In the genomic region with DNA sequence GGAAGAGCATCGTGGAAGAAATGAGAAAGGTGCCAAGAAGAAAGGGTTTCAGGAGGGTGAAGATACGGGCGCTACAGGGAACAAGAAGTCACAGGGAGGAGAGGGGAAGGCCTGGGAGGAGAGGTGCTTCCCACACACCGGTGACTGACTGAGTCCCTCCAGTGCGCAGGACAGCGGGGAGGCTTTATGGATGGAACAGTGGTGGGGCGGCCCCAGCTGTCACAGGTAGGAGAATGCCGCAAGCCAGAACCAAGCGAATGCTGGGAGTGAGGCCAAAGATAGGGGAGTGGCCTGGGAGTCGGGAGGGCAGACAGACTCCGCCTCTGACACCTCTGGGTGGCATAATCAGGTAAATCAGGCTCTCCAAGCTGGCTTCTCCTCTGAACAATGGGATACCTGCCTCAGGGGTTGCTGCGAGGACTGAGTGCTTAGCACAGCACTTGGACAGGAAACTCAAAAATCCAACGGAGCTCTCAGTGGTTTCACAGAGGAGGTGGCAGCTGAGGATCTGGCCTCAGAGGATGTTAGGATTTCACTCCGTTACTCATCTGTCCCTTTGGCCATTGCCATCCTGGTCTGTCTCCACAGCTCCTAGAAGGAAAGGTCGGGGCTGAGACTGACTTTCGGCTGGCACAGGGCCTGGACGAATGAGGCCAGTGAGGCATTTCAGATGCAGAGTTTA, we compare ENCODE assay signal across 8 cellular contexts. TPM values are rescaled to one million over a fixed set of nuclear protein-coding genes. Genes with fewer than 3 reads are reported as not detected.
DNase-seq lines count a peak whose midpoint lies in the region; ATAC-seq, FAIRE-seq and TF ChIP-seq lines count a peak whose summit lies in the region.

No MANE protein-coding gene starts in this region.

- no peaks in the 10 kb centered on the region for H3K9me3 Mint-ChIP-seq in progenitor cell of endocrine pancreas (ENCODE audit: low read depth)

- H3K4ac ChIP-seq in IMR-90 (ENCODE audit: low read depth, low read length): peak overlapping the region; percentile 89

- peak overlapping the region; percentile 55; the same call in 1 of the 2 replicates for H3K23ac ChIP-seq in IMR-90 (ENCODE audit: low read depth, low read length)

- peak overlapping the region; percentile 100 for H2AK9ac ChIP-seq in IMR-90 (replicated peaks; ENCODE audit: low read depth, low read length, poor library complexity)

- H4K91ac ChIP-seq in IMR-90 (ENCODE audit: insufficient read depth, low read depth, low read length): peak overlapping the region; percentile 85

- H3K36me3 Mint-ChIP-seq in progenitor cell of endocrine pancreas (ENCODE audit: insufficient read depth): peaks cover 3% of the 10 kb centered on the region

- POLR2A ChIA-PET in IMR-90 (lab: Charles Lee; ENCODE audit: unreplicated experiment): interaction anchor here (0.6 to 1.7 kb wide), 8 partner anchors 11 to 554 kb away, joined by 3 to 19 read pairs (median 5); a partner anchor contains a TSS

- peak overlapping the region; percentile 88 for H3K9ac ChIP-seq in IMR-90 (ENCODE audit: low read depth, low read length)

- H3K36me3 ChIP-seq in IMR-90 (ENCODE audit: control insufficient read depth, insufficient read depth, low read length): peaks cover 21% of the 10 kb centered on the region

- no peak for TF ChIP-seq POLR2A in IMR-90 (IDR thresholded peaks at IDR 0.05; ENCODE audit: low read depth, low read length)

- peaks cover 18% of the 10 kb centered on the region for H3K4me1 Mint-ChIP-seq in progenitor cell of endocrine pancreas (ENCODE audit: low read depth)

- peak overlapping the region; percentile 97 for H2AFZ ChIP-seq in IMR-90 (replicated peaks; ENCODE audit: low read length, poor library complexity)

- H4K8ac ChIP-seq in IMR-90 (ENCODE audit: low read depth in 2 of 2, low read length in 2 of 2): peak overlapping the region; percentile 93 to 98

- peak overlapping the region; percentile 89 for H4K5ac ChIP-seq in IMR-90 (ENCODE audit: low read depth, low read length)

- dilution Hi-C loops in IMR-90 (cut with HindIII; ENCODE audit: low sequenced_read_pairs, unreplicated experiment): no loop called here

- H3K27me3 Mint-ChIP-seq in progenitor cell of endocrine pancreas: no peaks in the 10 kb centered on the region

- BruUV-seq in IMR-90 (replicated peaks; lab: Mats Ljungman, UMichigan): no TSS peak

- ATAC-seq in IMR-90 (ENCODE audit: low read depth) (peak; percentile 13), Right ventricle myocardium superior (ENCODE audit: poor library complexity) (peak; percentile 58), GM18511 (IDR thresholded peaks at IDR 0.05; ENCODE audit: unreplicated experiment) (no peak)

- peak overlapping the region; percentile 17; the same call in 1 of the 2 replicates for H2BK120ac ChIP-seq in IMR-90 (ENCODE audit: low read depth, low read length)

- peak overlapping the region; percentile 79 for H3K4me3 Mint-ChIP-seq in progenitor cell of endocrine pancreas (ENCODE audit: low read depth)

- H3K4me2 ChIP-seq in IMR-90 (ENCODE audit: low read depth, low read length): peak overlapping the region; percentile 96

- H2AK5ac ChIP-seq in IMR-90 (ENCODE audit: low read depth, low read length): peak overlapping the region; percentile 97

- CTCF ChIA-PET in IMR-90 (lab: Yijun Ruan, JAX): interaction anchor here (0.8 to 1.0 kb wide), 2 partner anchors 71 to 552 kb away, joined by 3 to 4 read pairs; no protein-coding TSS in a partner anchor

- peak overlapping the region; percentile 95 for H3K27ac Mint-ChIP-seq in progenitor cell of endocrine pancreas

- H3K14ac ChIP-seq in IMR-90 (replicated peaks; ENCODE audit: low read depth, low read length): peak overlapping the region; percentile 72

- H3K27me3 ChIP-seq in IMR-90 (ENCODE audit: control insufficient read depth, insufficient read depth, low read length): no peaks in the 10 kb centered on the region

- no peak for TF ChIP-seq CTCF in IMR-90 (conservative IDR thresholded peaks at IDR 0.05; ENCODE audit: low read depth, low read length)
- TF ChIP-seq CTCF in progenitor cell of endocrine pancreas (IDR thresholded peaks at IDR 0.05; ENCODE audit: unreplicated experiment): no peak

- peak; percentile 63 for FAIRE-seq in urothelium cell line (lab: Jason Lieb, UNC)

- peak overlapping the region; percentile 94 for H3K4me3 ChIP-seq in IMR-90 (ENCODE audit: insufficient read depth, low read depth, low read length)

- 18% methylated on average over 7 of the region's 17 CpGs; no CpG with 5 or more reads in 1 of the 2 experiments for WGBS in IMR-90 (ENCODE audit: extremely low coverage in 2 of 2, insufficient read length in 1 of 2), 2 experiments

- in situ Hi-C loops in G401 (cut with HindIII; ENCODE audit: low sequenced_read_pairs): no loop called here
- in situ Hi-C loops in IMR-90 (cut with MboI; ENCODE audit: low sequenced_read_pairs): loop anchor here (5.0 to 10.0 kb wide), 2 partner anchors 146 to 231 kb away; a partner anchor contains a TSS

- H3K9me3 ChIP-seq in IMR-90 (ENCODE audit: control insufficient read depth, insufficient read depth, low read length): no peaks in the 10 kb centered on the region

- TF ChIP-seq RAD21 in IMR-90 (IDR thresholded peaks at IDR 0.05; ENCODE audit: low read length): no peak

- peaks cover 18 to 38% of the 10 kb centered on the region in 2 experiments for H3K79me1 ChIP-seq in IMR-90 (ENCODE audit: low read depth in 1 of 2, low read length in 2 of 2)

- peak overlapping the region; percentile 87 for H3K56ac ChIP-seq in IMR-90 (ENCODE audit: extremely low read depth, insufficient read depth, low read length)

- peaks cover 11% of the 10 kb centered on the region for H3K4me1 ChIP-seq in IMR-90 (ENCODE audit: control insufficient read depth, insufficient read depth, low read length)

- H2BK5ac ChIP-seq in IMR-90 (ENCODE audit: low read depth, low read length, poor library complexity, severe bottlenecking): peak overlapping the region; percentile 71

- peak overlapping the region; percentile 45; the same call in 1 of the 2 replicates for H3K18ac ChIP-seq in IMR-90 (ENCODE audit: low read depth, low read length)

- intact Hi-C loops in IMR-90 (cut with micrococcal nuclease): no loop called here
- intact Hi-C loops in Right ventricle myocardium superior (cut with DNase I): loop anchor here (5.0 kb wide), 2 partner anchors 51 to 151 kb away; a partner anchor contains a TSS

- H3K9me1 ChIP-seq in IMR-90 (ENCODE audit: insufficient read depth, low read length): peaks cover 12% of the 10 kb centered on the region

- H2BK20ac ChIP-seq in IMR-90 (ENCODE audit: low read depth, low read length): no peak overlapping the region

- peak overlapping the region; percentile 52; the same call in 1 of the 3 replicates for H2BK15ac ChIP-seq in IMR-90 (ENCODE audit: low read depth, low read length)

- H4K20me1 ChIP-seq in IMR-90 (ENCODE audit: insufficient read depth, low read length): peaks cover 15% of the 10 kb centered on the region

- H3K27ac ChIP-seq in IMR-90 (ENCODE audit: insufficient read depth, low read length): peak overlapping the region; percentile 81

- DNase-seq in G401 (ENCODE audit: low spot score): peak; percentile 83
- peak; percentile 38 for DNase-seq in IMR-90
- DNase-seq in RPMI8226: peak; percentile 93
- DNase-seq in activated naive CD4-positive, alpha-beta T cell treated with Interleukin-2 at 50 U/mL for 16 hours: peak; percentile 72
- peak; percentile 71 for DNase-seq in Right ventricle myocardium superior
- peak; percentile 49 for DNase-seq in progenitor cell of endocrine pancreas (ENCODE audit: low spot score, unreplicated experiment)
- peak; percentile 82 for DNase-seq in urothelium cell line (ENCODE audit: low spot score)

TF ChIP-seq in IMR-90, 13 proteins besides CTCF, POLR2A, EP300 and RAD21:
- TF ChIP-seq MXI1 (IDR thresholded peaks at IDR 0.05; ENCODE audit: borderline replicate concordance, low read depth, low read length) (no peak), RCOR1 (IDR thresholded peaks at IDR 0.05; ENCODE audit: insufficient replicate concordance, low read length) (no peak), SMC3 (IDR thresholded peaks at IDR 0.05; ENCODE audit: low read depth, low read length) (no peak)

RNA-seq across cellular contexts. Expression of a gene that starts 0.8 kb away (rescaled TPM):
- total RNA-seq in G401 (2014; rRNA removed; shearing (Covaris generic)): 55.4 and 76.7 TPM in 2 replicates
- total RNA-seq in IMR-90 (2012; rRNA removed): 45.5 and 50.3 TPM in 2 replicates
- polyA plus RNA-seq in IMR-90 (2012; rRNA removed): 46.4 and 56.5 TPM in 2 replicates
- polyA plus RNA-seq in IMR-90 (2012; cell fraction: cytosol; rRNA removed): 41.3 and 45.2 TPM in 2 replicates
- 22.1 and 29.8 TPM in 2 replicates for polyA plus RNA-seq in IMR-90 (2012; cell fraction: nucleus; rRNA removed; ENCODE audit: low replicate concordance)
- total RNA-seq in Right ventricle myocardium superior: 23.0 TPM
- total RNA-seq in progenitor cell of endocrine pancreas: 98.7 and 102 TPM in 2 replicates

RNA-seq across cellular contexts. Expression of a gene that starts 35.4 kb away (rescaled TPM):
- total RNA-seq in G401 (2014; rRNA removed; shearing (Covaris generic)): 1.7 TPM in 1 of 2 replicates, not detected in the other
- total RNA-seq in IMR-90 (2012; rRNA removed) (0.54 and 0.56 TPM in 2 replicates), Right ventricle myocardium superior (0.75 TPM), progenitor cell of endocrine pancreas (6.3 and 7.1 TPM in 2 replicates)
- polyA plus RNA-seq in IMR-90 (2012; rRNA removed): 0.37 and 0.38 TPM in 2 replicates
- polyA plus RNA-seq in IMR-90 (2012; cell fraction: cytosol; rRNA removed): 0.13 and 0.24 TPM in 2 replicates
- 0.51 and 0.54 TPM in 2 replicates for polyA plus RNA-seq in IMR-90 (2012; cell fraction: nucleus; rRNA removed; ENCODE audit: low replicate concordance)

RNA-seq across cellular contexts. Expression of a gene that starts 47.1 kb away (rescaled TPM):
- 193 and 255 TPM in 2 replicates for total RNA-seq in G401 (2014; rRNA removed; shearing (Covaris generic))
- total RNA-seq in IMR-90 (2012; rRNA removed) (228 and 230 TPM in 2 replicates), Right ventricle myocardium superior (24.0 TPM), progenitor cell of endocrine pancreas (186 and 188 TPM in 2 replicates)
- 167 and 170 TPM in 2 replicates for polyA plus RNA-seq in IMR-90 (2012; rRNA removed)
- polyA plus RNA-seq in IMR-90 (2012; cell fraction: cytosol; rRNA removed): 108 and 143 TPM in 2 replicates
- polyA plus RNA-seq in IMR-90 (2012; cell fraction: nucleus; rRNA removed; ENCODE audit: low replicate concordance): 153 and 170 TPM in 2 replicates

RNA-seq across cellular contexts. Expression of a gene that starts 51.4 kb away (rescaled TPM):
- total RNA-seq in G401 (2014; rRNA removed; shearing (Covaris generic)): 148 and 158 TPM in 2 replicates
- 71.7 and 76.9 TPM in 2 replicates for total RNA-seq in IMR-90 (2012; rRNA removed)
- 42.3 and 49.3 TPM in 2 replicates for polyA plus RNA-seq in IMR-90 (2012; rRNA removed)
- 12.0 and 27.7 TPM in 2 replicates for polyA plus RNA-seq in IMR-90 (2012; cell fraction: cytosol; rRNA removed)
- polyA plus RNA-seq in IMR-90 (2012; cell fraction: nucleus; rRNA removed; ENCODE audit: low replicate concordance): 7.6 and 30.8 TPM in 2 replicates
- total RNA-seq in Right ventricle myocardium superior: 81.2 TPM
- 113 and 117 TPM in 2 replicates for total RNA-seq in progenitor cell of endocrine pancreas

RNA-seq across cellular contexts. Expression of a gene that starts 54.1 kb away (rescaled TPM):
- total RNA-seq in G401 (2014; rRNA removed; shearing (Covaris generic)): 42.6 and 65.5 TPM in 2 replicates
- total RNA-seq in IMR-90 (2012; rRNA removed) (20.8 and 25.6 TPM in 2 replicates), Right ventricle myocardium superior (43.8 TPM), progenitor cell of endocrine pancreas (44.8 and 48.1 TPM in 2 replicates)
- polyA plus RNA-seq in IMR-90 (2012; rRNA removed): 51.8 and 55.1 TPM in 2 replicates
- 41.4 and 62.6 TPM in 2 replicates for polyA plus RNA-seq in IMR-90 (2012; cell fraction: cytosol; rRNA removed)
- polyA plus RNA-seq in IMR-90 (2012; cell fraction: nucleus; rRNA removed; ENCODE audit: low replicate concordance): 48.8 and 49.1 TPM in 2 replicates

Comparison
In these comparisons a context has a peak if more than half of its experiments do, and no peak if none do; other contexts are left out.
1. DNase-seq: peak in every context shown above with its lines; median percentile 93 in RPMI8226; 83 in G401; 82 in urothelium cell line; 72 in activated naive CD4-positive, alpha-beta T cell treated with Interleukin-2 at 50 U/mL for 16 hours; 71 in Right ventricle myocardium superior; 49 in progenitor cell of endocrine pancreas; 38 in IMR-90.